Comparison of ENCODE assay signal across 20 cellular contexts in genomic region chr5:82620957-82621600, GRCh38.
DNase-seq lines count a peak whose midpoint lies in the region; ATAC-seq, FAIRE-seq and TF ChIP-seq lines count a peak whose summit lies in the region.
"Had no signal": no experiment of that assay in that cellular context is flagged by ENCODE, and none has a peak within 500 bp of the region (broad histone marks: within the 10 kb centered on the region; RNA-seq: fewer than 3 reads in every experiment).

No MANE protein-coding gene starts in this region.

- TF ChIP-seq CTCF in Caco-2 (IDR thresholded peaks at IDR 0.05; ENCODE audit: insufficient read depth in 1 of 2, low read depth in 1 of 2, low read length in 1 of 2, severe bottlenecking in 1 of 2, unreplicated experiment in 1 of 2) = no peak
- no peak for TF ChIP-seq CTCF in body of pancreas (IDR thresholded peaks at IDR 0.05)

- peak; percentile 71 for DNase-seq in activated CD4-positive, alpha-beta T cell treated with anti-CD3 and anti-CD28 coated beads, Interleukin-2, amount 10 ng/mL, durations not matched to agents 24 days and 14 days
- no peak for DNase-seq in activated CD4-positive, alpha-beta T cell treated with anti-CD3 and anti-CD28 coated beads for 4 hours
- DNase-seq in smooth muscle cell of the brain vasculature (ENCODE audit: low read depth, low spot score) = peak; percentile 32
- no peak for DNase-seq in superior temporal gyrus (ENCODE audit: extremely low spot score)
- DNase-seq in Caco-2 = no peak
- no peak for DNase-seq in body of pancreas
- DNase-seq: glutamatergic neuron; GM23248; midbrain; NCI-H187 treated with DMSO at 0.1 percent for 48 hours; NCI-H526; right lobe of liver; stimulated activated CD4-positive, alpha-beta T cell treated with anti-CD3 and anti-CD28 coated beads, Interleukin-4, amount 100 ng/mL, for 4 hours; transverse colon had no signal

- H3K4me1 Mint-ChIP-seq in activated CD4-positive, alpha-beta T cell treated with anti-CD3 and anti-CD28 coated beads, Interleukin-2, amount 10 ng/mL, durations not matched to agents 24 days and 14 days = peaks cover 9% of the 10 kb centered on the region
- H3K4me1 Mint-ChIP-seq in T-helper 1 cell treated with Interleukin-12 subunit alpha and Interleukin-12 subunit beta and Interleukin-4 antibody, amounts not matched to agents 30 μg/mL and 1 μg/mL, for 36 hours (ENCODE audit: low read depth) = peaks cover 10% of the 10 kb centered on the region
- peaks cover 6% of the 10 kb centered on the region for H3K4me1 Mint-ChIP-seq in Caco-2 (ENCODE audit: low read depth, unreplicated experiment)
- H3K4me1 Mint-ChIP-seq: WTC11 had no signal

- H3K27me3 Mint-ChIP-seq in activated CD4-positive, alpha-beta T cell treated with anti-CD3 and anti-CD28 coated beads, Interleukin-2, amount 10 ng/mL, durations not matched to agents 24 days and 14 days = peaks cover 7% of the 10 kb centered on the region
- H3K27me3 Mint-ChIP-seq in T-helper 1 cell treated with Interleukin-12 subunit alpha and Interleukin-12 subunit beta and Interleukin-4 antibody, amounts not matched to agents 30 μg/mL and 1 μg/mL, for 36 hours (ENCODE audit: low read depth) = peaks cover 4% of the 10 kb centered on the region
- no peaks in the 10 kb centered on the region for H3K27me3 Mint-ChIP-seq in Caco-2 (ENCODE audit: insufficient read depth, unreplicated experiment)

- H3K36me3 Mint-ChIP-seq in activated CD4-positive, alpha-beta T cell treated with anti-CD3 and anti-CD28 coated beads, Interleukin-2, amount 10 ng/mL, durations not matched to agents 24 days and 14 days (ENCODE audit: low read depth) = no peaks in the 10 kb centered on the region
- H3K36me3 Mint-ChIP-seq in T-helper 1 cell treated with Interleukin-12 subunit alpha and Interleukin-12 subunit beta and Interleukin-4 antibody, amounts not matched to agents 30 μg/mL and 1 μg/mL, for 36 hours (ENCODE audit: low read depth) = peaks cover 4% of the 10 kb centered on the region
- no peaks in the 10 kb centered on the region for H3K36me3 Mint-ChIP-seq in Caco-2 (ENCODE audit: insufficient read depth, unreplicated experiment)

- H3K9me3 ChIP-seq in Caco-2 (no peaks in the 10 kb centered on the region; the same call in 1 of the 2 replicates), body of pancreas (no peaks in the 10 kb centered on the region)
- H3K9me3 ChIP-seq: right lobe of liver, transverse colon had no signal

- no peaks in the 10 kb centered on the region for H3K36me3 ChIP-seq in Caco-2 (ENCODE audit: control insufficient read depth, insufficient read depth, low read length)
- H3K36me3 ChIP-seq in body of pancreas (replicated peaks in 1 of 2; ENCODE audit: insufficient read depth in 1 of 2, low read depth in 2 of 2) = no peaks in the 10 kb centered on the region
- H3K36me3 ChIP-seq: right lobe of liver, transverse colon had no signal

- POLR2A ChIA-PET in Caco-2 (lab: Charles Lee) = no interaction called here

- CTCF ChIA-PET in Caco-2 (lab: Charles Lee) = no interaction called here

- no peak for TF ChIP-seq POLR2A in body of pancreas (IDR thresholded peaks at IDR 0.05)

- peaks cover 5% of the 10 kb centered on the region; the same call in 1 of the 2 replicates for H3K4me1 ChIP-seq in Caco-2
- H3K4me1 ChIP-seq in body of pancreas = peaks cover 9% of the 10 kb centered on the region

- no peak overlapping the region for H3K4me3 Mint-ChIP-seq in activated CD4-positive, alpha-beta T cell treated with anti-CD3 and anti-CD28 coated beads, Interleukin-2, amount 10 ng/mL, durations not matched to agents 24 days and 14 days
- peak overlapping the region; percentile 43 for H3K4me3 Mint-ChIP-seq in T-helper 1 cell treated with Interleukin-12 subunit alpha and Interleukin-12 subunit beta and Interleukin-4 antibody, amounts not matched to agents 30 μg/mL and 1 μg/mL, for 36 hours
- no peak overlapping the region for H3K4me3 Mint-ChIP-seq in Caco-2 (ENCODE audit: unreplicated experiment)
- H3K4me3 Mint-ChIP-seq: WTC11 had no signal

- no peaks in the 10 kb centered on the region for H3K27me3 ChIP-seq in Caco-2 (replicated peaks; ENCODE audit: control insufficient read depth, insufficient read depth, low read length)
- H3K27me3 ChIP-seq in body of pancreas = no peaks in the 10 kb centered on the region
- H3K27me3 ChIP-seq: right lobe of liver, transverse colon had no signal

- FAIRE-seq in endometrium (lab: Jason Lieb, UNC) = peak; percentile 84
- FAIRE-seq: colon, islet of Langerhans, RCC 7860 had no signal

- no peak overlapping the region for H3K27ac Mint-ChIP-seq in activated CD4-positive, alpha-beta T cell treated with anti-CD3 and anti-CD28 coated beads, Interleukin-2, amount 10 ng/mL, durations not matched to agents 24 days and 14 days
- H3K27ac Mint-ChIP-seq in T-helper 1 cell treated with Interleukin-12 subunit alpha and Interleukin-12 subunit beta and Interleukin-4 antibody, amounts not matched to agents 30 μg/mL and 1 μg/mL, for 36 hours = peak overlapping the region; percentile 71
- no peak overlapping the region for H3K27ac Mint-ChIP-seq in Caco-2 (ENCODE audit: unreplicated experiment)
- H3K27ac Mint-ChIP-seq: WTC11 had no signal

- H3K27ac ChIP-seq in body of pancreas = no peak overlapping the region
- H3K27ac ChIP-seq: GM23248, right lobe of liver had no signal

- H3K4me3 ChIP-seq in Caco-2 (ENCODE audit: low read depth, low read length) (no peak overlapping the region), body of pancreas (no peak overlapping the region)
- H3K4me3 ChIP-seq: GM23248, right lobe of liver, transverse colon had no signal

- ATAC-seq in body of pancreas = no peak
- ATAC-seq: right lobe of liver, WTC11 had no signal

- BruUV-seq in Caco-2 (replicated peaks; lab: Mats Ljungman, UMichigan) = no TSS peak

- intact Hi-C loops in activated CD4-positive, alpha-beta T cell treated with anti-CD3 and anti-CD28 coated beads, Interleukin-2, amount 10 ng/mL, durations not matched to agents 24 days and 14 days (cut with micrococcal nuclease) = no loop called here
- intact Hi-C loops in Caco-2 (cut with micrococcal nuclease; ENCODE audit: unreplicated experiment) = no loop called here
- intact Hi-C loops in body of pancreas (cut with DNase I) = no loop called here

- 69 to 75% methylated on average over 3 of the region's 3 CpGs for WGBS in body of pancreas, 2 donors

- peaks cover 5% of the 10 kb centered on the region for H3K9me3 Mint-ChIP-seq in activated CD4-positive, alpha-beta T cell treated with anti-CD3 and anti-CD28 coated beads, Interleukin-2, amount 10 ng/mL, durations not matched to agents 24 days and 14 days
- H3K9me3 Mint-ChIP-seq in T-helper 1 cell treated with Interleukin-12 subunit alpha and Interleukin-12 subunit beta and Interleukin-4 antibody, amounts not matched to agents 30 μg/mL and 1 μg/mL, for 36 hours = peaks cover 7% of the 10 kb centered on the region
- H3K9me3 Mint-ChIP-seq in Caco-2 (ENCODE audit: unreplicated experiment) = peaks cover 10% of the 10 kb centered on the region

Comparison
In these comparisons a context has a peak if more than half of its experiments do, and no peak if none do; other contexts are left out.
1. DNase-seq: peak in activated CD4-positive, alpha-beta T cell treated with anti-CD3 and anti-CD28 coated beads, Interleukin-2, amount 10 ng/mL, durations not matched to agents 24 days and 14 days (single experiment) and smooth muscle cell of the brain vasculature (single experiment); none in activated CD4-positive, alpha-beta T cell treated with anti-CD3 and anti-CD28 coated beads for 4 hours (0 of 2), superior temporal gyrus (single experiment), Caco-2 (0 of 2) and body of pancreas (0 of 4).